Comparison of ENCODE assay signal across 19 cellular contexts in the genomic region with DNA sequence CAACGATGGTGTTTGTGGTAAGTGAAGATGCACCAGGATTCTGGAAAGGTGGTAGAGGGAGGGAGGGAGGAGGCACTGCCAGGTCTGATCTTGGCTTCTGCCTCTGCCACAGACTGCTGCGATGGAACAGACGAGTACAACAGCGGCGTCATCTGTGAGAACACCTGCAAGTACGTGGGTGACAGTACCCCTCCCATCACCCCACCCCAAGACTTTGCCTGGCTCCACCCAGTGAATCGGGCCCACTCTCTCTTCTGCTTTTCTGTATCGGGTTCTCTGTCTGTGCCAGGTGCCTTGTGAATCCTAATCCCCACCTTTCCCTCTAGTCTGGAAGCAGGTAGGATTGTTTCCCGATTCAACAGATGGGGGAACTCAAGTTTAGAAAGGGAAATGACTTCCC. TPM values are rescaled to one million over a fixed set of nuclear protein-coding genes. Genes with fewer than 3 reads are reported as not detected.
A peak's percentile ranks its signal among the peaks of the same experiment; 100 is the strongest.
DNase-seq lines count a peak whose midpoint lies in the region; ATAC-seq and TF ChIP-seq lines count a peak whose summit lies in the region.
"Had no signal": no experiment of that assay in that cellular context is flagged by ENCODE, and none has a peak within 500 bp of the region (broad histone marks: within the 10 kb centered on the region; RNA-seq: fewer than 3 reads in every experiment).

No MANE protein-coding gene starts in this region.

- peaks cover 0 to 1% (median 0%) of the 10 kb centered on the region in 3 donors for H3K27me3 Mint-ChIP-seq in CD14-positive monocyte (ENCODE audit: low read depth in 3 of 3)
- H3K27me3 Mint-ChIP-seq in CD4-positive, alpha-beta memory T cell = peaks cover 0 to 3% of the 10 kb centered on the region in 2 donors
- H3K27me3 Mint-ChIP-seq in T-helper 17 cell = no peaks in the 10 kb centered on the region
- peaks cover 5 to 8% (median 6%) of the 10 kb centered on the region in 3 donors for H3K27me3 Mint-ChIP-seq in immature natural killer cell (ENCODE audit: low read depth in 3 of 3)

- H3K27ac Mint-ChIP-seq in CD14-positive monocyte (peak overlapping the region in 4 of 7 donors; percentile 37 to 69 (median 52)), T-helper 17 cell (peak overlapping the region; percentile 91), immature natural killer cell (peak overlapping the region in 2 of 6 donors; percentile 34 to 76)
- peak overlapping the region in 5 of 7 donors; percentile 48 to 85 (median 59) for H3K27ac Mint-ChIP-seq in CD4-positive, alpha-beta memory T cell

- H3K9me3 ChIP-seq in CD4-positive, alpha-beta memory T cell (ENCODE audit: control insufficient read depth in 1 of 2, low read length in 2 of 2) = no peaks in the 10 kb centered on the region
- H3K9me3 ChIP-seq in T-helper 17 cell (ENCODE audit: control insufficient read depth, low read length, poor library complexity, severe bottlenecking) = no peaks in the 10 kb centered on the region
- H3K9me3 ChIP-seq: BLaER1 had no signal

- H3K27me3 ChIP-seq in CD4-positive, alpha-beta memory T cell (ENCODE audit: insufficient read depth, low read length) = no peaks in the 10 kb centered on the region
- H3K27me3 ChIP-seq: BLaER1 had no signal

- H3K27ac ChIP-seq in CD4-positive, alpha-beta memory T cell (ENCODE audit: low read depth, low read length) = no peak overlapping the region
- H3K27ac ChIP-seq: BLaER1, coronary artery had no signal

- H3K36me3 Mint-ChIP-seq in CD14-positive monocyte (peaks cover 37 to 63% of the 10 kb centered on the region in 2 donors), T-helper 17 cell (ENCODE audit: low read depth) (peaks cover 8% of the 10 kb centered on the region), immature natural killer cell (peaks cover 3 to 25% (median 15%) of the 10 kb centered on the region in 3 donors)
- peaks cover 28 to 45% of the 10 kb centered on the region in 2 donors for H3K36me3 Mint-ChIP-seq in CD4-positive, alpha-beta memory T cell

- H3K4me3 ChIP-seq in CD4-positive, alpha-beta memory T cell (ENCODE audit: low read length in 2 of 2) = no peak overlapping the region
- H3K4me3 ChIP-seq: BLaER1, coronary artery had no signal

- no peak for TF ChIP-seq CTCF in CD14-positive monocyte (IDR thresholded peaks at IDR 0.05)

- H3K9me3 Mint-ChIP-seq in CD14-positive monocyte (peaks cover 0 to 3% (median 0%) of the 10 kb centered on the region in 7 donors), immature natural killer cell (no peaks in the 10 kb centered on the region)
- peaks cover 0 to 6% (median 0%) of the 10 kb centered on the region in 8 donors for H3K9me3 Mint-ChIP-seq in CD4-positive, alpha-beta memory T cell

- ATAC-seq in T-helper 17 cell = no peak
- ATAC-seq in GM21717 (IDR thresholded peaks at IDR 0.05; ENCODE audit: unreplicated experiment) = no peak
- ATAC-seq: esophagus mucosa had no signal

- no peak overlapping the region for H3K4me3 Mint-ChIP-seq in CD14-positive monocyte
- peak overlapping the region in 5 of 8 donors; percentile 8 to 73 (median 63) for H3K4me3 Mint-ChIP-seq in CD4-positive, alpha-beta memory T cell
- H3K4me3 Mint-ChIP-seq in T-helper 17 cell = peak overlapping the region; percentile 56
- H3K4me3 Mint-ChIP-seq in immature natural killer cell = peak overlapping the region in 4 of 5 donors; percentile 40 to 100 (median 56)

- H3K4me1 Mint-ChIP-seq in CD14-positive monocyte (peaks cover 26% of the 10 kb centered on the region), T-helper 17 cell (peaks cover 20% of the 10 kb centered on the region), immature natural killer cell (peaks cover 29 to 47% of the 10 kb centered on the region in 2 donors)
- peaks cover 18 to 35% (median 25%) of the 10 kb centered on the region in 4 donors for H3K4me1 Mint-ChIP-seq in CD4-positive, alpha-beta memory T cell

- no peak for DNase-seq in CD14-positive monocyte (ENCODE audit: low spot score)
- DNase-seq in CD4-positive, alpha-beta memory T cell = no peak
- no peak for DNase-seq in T-helper 17 cell
- no peak for DNase-seq in immature natural killer cell
- DNase-seq in GF-D8 (lab: John Stamatoyannopoulos, UW) = no peak
- DNase-seq in NCI-H2227 treated with DMSO at 0.1 percent for 48 hours (lab: John Stamatoyannopoulos, UW) = no peak
- DNase-seq: anterior cingulate cortex; KBM-7; midbrain; NCI-H1417 treated with DMSO at 0.1 percent for 48 hours; NK-92 treated with Interleukin-12 subunit alpha and Interleukin-12 subunit beta, amount 100 ng/mL, for 24 hours; small intestine had no signal

- H3K36me3 ChIP-seq in CD4-positive, alpha-beta memory T cell (ENCODE audit: insufficient read depth, low read length) = peaks cover 37% of the 10 kb centered on the region

- intact Hi-C loops in CD14-positive monocyte (cut with micrococcal nuclease) = no loop called here
- intact Hi-C loops in CD4-positive, alpha-beta memory T cell (cut with micrococcal nuclease) = no loop called here

- peaks cover 19% of the 10 kb centered on the region for H3K4me1 ChIP-seq in CD4-positive, alpha-beta memory T cell (ENCODE audit: insufficient read depth, low read length)

- POLR2A ChIA-PET in CD4-positive, alpha-beta memory T cell (lab: Charles Lee; ENCODE audit: partially characterized antibody) = interaction anchor here (1.1 kb wide), 1 partner anchor 63 kb away, joined by 4 read pairs; no protein-coding TSS in a partner anchor

- CTCF ChIA-PET in CD4-positive, alpha-beta memory T cell (lab: Charles Lee; ENCODE audit: partially characterized antibody) = interaction anchor here (1.3 to 1.6 kb wide), 2 partner anchors 45 to 57 kb away, joined by 4 read pairs; no protein-coding TSS in a partner anchor

RNA-seq across cellular contexts. Expression of gene PRKCSH, which starts 2.5 kb away (rescaled TPM):
- polyA plus RNA-seq in CD14-positive monocyte = 10 to 100 TPM; 24.9 to 28.4 TPM
- total RNA-seq in CD4-positive, alpha-beta memory T cell = 100 to 1,000 TPM; 300 TPM
- polyA plus RNA-seq in CD4-positive, alpha-beta memory T cell = 10 to 100 TPM; 14.0 to 63.6 TPM
- 100 to 1,000 TPM; 233 to 250 TPM for total RNA-seq in T-helper 17 cell
- polyA plus RNA-seq in immature natural killer cell = 10 to 100 TPM; 13.7 to 75.6 (median 28.4) TPM

RNA-seq across cellular contexts. Expression of gene ODAD3, which starts 3.0 kb away (rescaled TPM):
- under 1 TPM; 0.43 to 0.61 TPM for polyA plus RNA-seq in CD14-positive monocyte
- not detected for total RNA-seq in CD4-positive, alpha-beta memory T cell
- polyA plus RNA-seq in CD4-positive, alpha-beta memory T cell = not detected
- not detected for total RNA-seq in T-helper 17 cell
- polyA plus RNA-seq in immature natural killer cell = not detected
- total RNA-seq: Daoy, esophagus mucosa had no signal

RNA-seq across cellular contexts. Expression of gene RGL3, which starts 18.8 kb away (rescaled TPM):
- not detected for polyA plus RNA-seq in CD14-positive monocyte
- not detected for total RNA-seq in CD4-positive, alpha-beta memory T cell
- polyA plus RNA-seq in CD4-positive, alpha-beta memory T cell = not detected
- not detected for total RNA-seq in T-helper 17 cell
- not detected for polyA plus RNA-seq in immature natural killer cell
- total RNA-seq: Daoy had no signal
- polyA plus RNA-seq: keratinocyte had no signal

RNA-seq across cellular contexts. Expression of gene ELAVL3, which starts 42.9 kb away (rescaled TPM):
- polyA plus RNA-seq in CD14-positive monocyte (not detected), immature natural killer cell (not detected)
- total RNA-seq in CD4-positive, alpha-beta memory T cell = not detected
- not detected for polyA plus RNA-seq in CD4-positive, alpha-beta memory T cell
- under 1 TPM in 1 of 2 donors, not detected in 1; 0.26 TPM for total RNA-seq in T-helper 17 cell
- total RNA-seq: Daoy, esophagus mucosa, SK-MEL-5 had no signal
- polyA plus RNA-seq: keratinocyte had no signal

RNA-seq across cellular contexts. Expression of gene EPOR, which starts 53.8 kb away (rescaled TPM):
- 1 to 10 TPM; 6.8 to 8.2 TPM for polyA plus RNA-seq in CD14-positive monocyte
- 1 to 10 TPM; 8.4 to 8.8 TPM for total RNA-seq in CD4-positive, alpha-beta memory T cell
- polyA plus RNA-seq in CD4-positive, alpha-beta memory T cell = 10 to 100 TPM in 1 of 2 donors, 1 to 10 TPM in 1; 6.3 to 12.1 TPM
- 1 to 10 TPM; 7.3 to 9.9 TPM for total RNA-seq in T-helper 17 cell
- 1 to 10 TPM; 3.6 to 5.8 (median 5.4) TPM for polyA plus RNA-seq in immature natural killer cell

Comparison
In these comparisons a context has a peak if more than half of its experiments do, and no peak if none do; other contexts are left out.
1. H3K4me3 Mint-ChIP-seq: peak in CD4-positive, alpha-beta memory T cell (5 of 8), T-helper 17 cell (single experiment) and immature natural killer cell (4 of 5); none in CD14-positive monocyte (0 of 2).